Comparison of ENCODE assay signal across 11 cellular contexts in the genomic region with DNA sequence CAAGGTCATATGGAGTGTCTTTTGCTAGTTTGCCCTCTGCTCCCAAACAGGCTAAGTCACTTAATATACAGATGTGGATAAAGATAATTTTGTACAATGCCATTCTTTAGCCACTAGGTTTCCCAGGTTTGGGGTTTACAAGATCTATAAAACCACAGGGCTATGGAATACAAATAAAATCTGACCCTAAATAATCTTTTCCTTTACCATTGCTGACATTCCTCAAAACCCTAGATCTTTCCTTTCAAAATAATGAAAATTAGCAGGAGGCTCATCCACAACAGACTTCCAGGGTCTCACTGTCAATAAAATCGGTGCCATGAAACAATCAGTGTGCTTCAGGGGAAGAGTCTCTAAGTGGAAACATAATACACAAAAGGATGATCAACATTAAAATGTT.
DNase-seq lines count a peak whose midpoint lies in the region; ATAC-seq and TF ChIP-seq lines count a peak whose summit lies in the region.
"Had no signal": no experiment of that assay in that cellular context is flagged by ENCODE, and none has a peak within 500 bp of the region (broad histone marks: within the 10 kb centered on the region; RNA-seq: fewer than 3 reads in every experiment).

No MANE protein-coding gene starts in this region.

- H2AFZ ChIP-seq in OCI-LY3 (ENCODE audit: low read depth, low read length) (no peak overlapping the region), trophoblast cell (ENCODE audit: insufficient read depth, low read length, poor library complexity) (no peak overlapping the region)

- TF ChIP-seq CTCF in HFFc6 (IDR thresholded peaks at IDR 0.05) (peak; percentile 38), OCI-LY3 (IDR thresholded peaks at IDR 0.05; ENCODE audit: low read depth, low read length) (no peak), gastroesophageal sphincter (IDR thresholded peaks at IDR 0.05) (no peak)

- DNase-seq in HFFc6 (no peak), GDM1 (lab: John Stamatoyannopoulos, UW) (no peak), CD1c-positive myeloid dendritic cell (ENCODE audit: extremely low spot score) (no peak), left lobe of liver (ENCODE audit: low spot score) (no peak), trophoblast cell (no peak)
- DNase-seq: activated CD8-positive, alpha-beta T cell treated with anti-CD3 and anti-CD28 coated beads, Interleukin-2, amount 10 ng/mL, durations not matched to agents 7 days and 5 days; activated naive CD4-positive, alpha-beta T cell treated with Interleukin-2 at 50 U/mL for 16 hours; NCI-H345 had no signal

- H3K23ac ChIP-seq in trophoblast cell (ENCODE audit: low read length): no peak overlapping the region

- H3K9me3 ChIP-seq in BLaER1 treated with 17β-estradiol and CSF1 and Interleukin-3, amounts not matched to agents 10 nM and 100 nM (replicated peaks in 1 of 11): peaks cover 6 to 22% (median 10%) of the 10 kb centered on the region in 11 experiments; a peak in 20 of 22 replicates
- H3K9me3 ChIP-seq in OCI-LY3 (ENCODE audit: insufficient read depth, low read length) (no peaks in the 10 kb centered on the region), gastroesophageal sphincter (no peaks in the 10 kb centered on the region), trophoblast cell (ENCODE audit: insufficient read depth, low read depth, low read length) (no peaks in the 10 kb centered on the region)

- H3K14ac ChIP-seq in trophoblast cell (ENCODE audit: low read length): no peak overlapping the region

- H3K79me2 ChIP-seq in OCI-LY3 (ENCODE audit: low read length): no peaks in the 10 kb centered on the region
- no peaks in the 10 kb centered on the region for H3K79me2 ChIP-seq in trophoblast cell (ENCODE audit: control insufficient read depth, insufficient read depth, low read length, poor library complexity)

- H3K27ac Mint-ChIP-seq in HFFc6: no peak overlapping the region
- H3K27ac Mint-ChIP-seq: activated CD8-positive, alpha-beta T cell treated with anti-CD3 and anti-CD28 coated beads, Interleukin-2, amount 10 ng/mL, durations not matched to agents 7 days and 5 days had no signal

- no peak for TF ChIP-seq EP300 in gastroesophageal sphincter (IDR thresholded peaks at IDR 0.05)

- no peak for ATAC-seq in gastroesophageal sphincter
- no peak for ATAC-seq in left lobe of liver
- ATAC-seq: activated CD8-positive, alpha-beta T cell treated with anti-CD3 and anti-CD28 coated beads, Interleukin-2, amount 10 ng/mL, durations not matched to agents 7 days and 5 days had no signal

- H2BK5ac ChIP-seq in trophoblast cell (ENCODE audit: low read depth, low read length, poor library complexity): no peak overlapping the region

- peaks cover 0 to 34% (median 11%) of the 10 kb centered on the region in 11 experiments; a peak in 15 of 22 replicates for H3K36me3 ChIP-seq in BLaER1 treated with 17β-estradiol and CSF1 and Interleukin-3, amounts not matched to agents 10 nM and 100 nM
- H3K36me3 ChIP-seq in OCI-LY3 (replicated peaks; ENCODE audit: low read depth, low read length): no peaks in the 10 kb centered on the region
- H3K36me3 ChIP-seq in gastroesophageal sphincter: peaks cover 0 to 7% of the 10 kb centered on the region in 2 donors
- no peaks in the 10 kb centered on the region for H3K36me3 ChIP-seq in trophoblast cell (ENCODE audit: control insufficient read depth in 1 of 2, insufficient read depth in 2 of 2, low read length in 2 of 2)

- no peak overlapping the region for H2BK12ac ChIP-seq in trophoblast cell (ENCODE audit: low read length)

- H4K12ac ChIP-seq in trophoblast cell (ENCODE audit: low read depth, low read length): no peak overlapping the region

- H3K27me3 Mint-ChIP-seq in HFFc6 (ENCODE audit: insufficient read depth): no peaks in the 10 kb centered on the region

- peak overlapping the region; percentile 35 to 84 (median 66) for H3K4me2 ChIP-seq in BLaER1 treated with 17β-estradiol and CSF1 and Interleukin-3, amounts not matched to agents 10 nM and 100 nM
- peak overlapping the region; percentile 84 for H3K4me2 ChIP-seq in OCI-LY3 (ENCODE audit: low read length)
- no peak overlapping the region for H3K4me2 ChIP-seq in trophoblast cell (ENCODE audit: low read length)

- H4K20me1 ChIP-seq in BLaER1 treated with 17β-estradiol and CSF1 and Interleukin-3, amounts not matched to agents 10 nM and 100 nM: no peaks in the 10 kb centered on the region; a peak in 1 of 22 replicates
- no peaks in the 10 kb centered on the region for H4K20me1 ChIP-seq in OCI-LY3 (ENCODE audit: insufficient read depth, low read length)

- H3K4ac ChIP-seq in trophoblast cell (ENCODE audit: low read depth, low read length): no peak overlapping the region

- no peak overlapping the region for H3K18ac ChIP-seq in trophoblast cell (ENCODE audit: low read length)

- H2BK120ac ChIP-seq in trophoblast cell (ENCODE audit: insufficient read depth, low read length, poor library complexity): no peak overlapping the region

- peak overlapping the region; percentile 12 to 90 (median 73); a peak in 21 of 22 replicates for H3K27ac ChIP-seq in BLaER1 treated with 17β-estradiol and CSF1 and Interleukin-3, amounts not matched to agents 10 nM and 100 nM
- peak overlapping the region; percentile 70 for H3K27ac ChIP-seq in OCI-LY3 (ENCODE audit: low read length)
- peak overlapping the region; percentile 24 to 44 (median 33) for H3K27ac ChIP-seq in gastroesophageal sphincter
- H3K27ac ChIP-seq in trophoblast cell (ENCODE audit: low read depth, low read length): no peak overlapping the region

- H3K27me3 ChIP-seq in BLaER1 treated with 17β-estradiol and CSF1 and Interleukin-3, amounts not matched to agents 10 nM and 100 nM: no peaks in the 10 kb centered on the region
- H3K27me3 ChIP-seq in OCI-LY3 (ENCODE audit: low read depth, low read length) (no peaks in the 10 kb centered on the region), gastroesophageal sphincter (no peaks in the 10 kb centered on the region), trophoblast cell (ENCODE audit: insufficient read depth, low read length) (no peaks in the 10 kb centered on the region)

- peaks cover 39 to 78% (median 52%) of the 10 kb centered on the region in 10 experiments for H3K4me1 ChIP-seq in BLaER1 treated with 17β-estradiol and CSF1 and Interleukin-3, amounts not matched to agents 10 nM and 100 nM
- peaks cover 44% of the 10 kb centered on the region for H3K4me1 ChIP-seq in OCI-LY3 (ENCODE audit: low read length)
- peaks cover 0 to 49% (median 6%) of the 10 kb centered on the region in 3 donors for H3K4me1 ChIP-seq in gastroesophageal sphincter
- H3K4me1 ChIP-seq in trophoblast cell (ENCODE audit: control insufficient read depth in 1 of 2, insufficient read depth in 2 of 2, low read length in 2 of 2): no peaks in the 10 kb centered on the region

- no peaks in the 10 kb centered on the region for H3K9me3 Mint-ChIP-seq in HFFc6

- H3K4me3 ChIP-seq in BLaER1 treated with 17β-estradiol and CSF1 and Interleukin-3, amounts not matched to agents 10 nM and 100 nM: peak overlapping the region in 2 of 10 experiments; percentile 9 to 11; a peak in 2 of 20 replicates
- H3K4me3 ChIP-seq in OCI-LY3 (ENCODE audit: low read length): peak overlapping the region; percentile 62
- H3K4me3 ChIP-seq in gastroesophageal sphincter: no peak overlapping the region
- no peak overlapping the region for H3K4me3 ChIP-seq in trophoblast cell (ENCODE audit: low read depth, low read length)

- H3K9ac ChIP-seq in BLaER1 treated with 17β-estradiol and CSF1 and Interleukin-3, amounts not matched to agents 10 nM and 100 nM: peak overlapping the region in 10 of 11 experiments; percentile 1 to 71 (median 48); a peak in 16 of 22 replicates
- H3K9ac ChIP-seq in OCI-LY3 (ENCODE audit: low read length): peak overlapping the region; percentile 30; the same call in 1 of the 2 replicates
- H3K9ac ChIP-seq in trophoblast cell (ENCODE audit: low read length): no peak overlapping the region

- no peaks in the 10 kb centered on the region for H3K79me1 ChIP-seq in trophoblast cell (ENCODE audit: low read length)

- no peak for TF ChIP-seq POLR2A in gastroesophageal sphincter (IDR thresholded peaks at IDR 0.05)

- WGBS in gastroesophageal sphincter (ENCODE audit: low coverage in 1 of 2), 2 donors: 33 to 73% methylated on average over 1 of the region's 1 CpG
- WGBS in trophoblast cell (ENCODE audit: extremely low coverage, insufficient coverage, insufficient read length): no CpG with 5 or more reads among the region's 1 CpG

- peaks cover 3% of the 10 kb centered on the region; the same call in 1 of the 2 replicates for H3K36me3 Mint-ChIP-seq in HFFc6 (ENCODE audit: low read depth)

- no peak overlapping the region for H4K8ac ChIP-seq in trophoblast cell (ENCODE audit: low read depth, low read length)

- H4K91ac ChIP-seq in trophoblast cell (ENCODE audit: low read depth, low read length): no peak overlapping the region

- no peak overlapping the region for H2AK5ac ChIP-seq in trophoblast cell (ENCODE audit: low read length)

- peaks cover 11% of the 10 kb centered on the region; the same call in 1 of the 2 replicates for H3K4me1 Mint-ChIP-seq in HFFc6 (ENCODE audit: low read depth)

- no peak overlapping the region for H3K4me3 Mint-ChIP-seq in HFFc6
- H3K4me3 Mint-ChIP-seq: activated CD8-positive, alpha-beta T cell treated with anti-CD3 and anti-CD28 coated beads, Interleukin-2, amount 10 ng/mL, durations not matched to agents 7 days and 5 days had no signal
